ENCODE assay signal across 11 cellular contexts in genomic region chr19:4709440-4710280, GRCh38. TPM values are rescaled to one million over a fixed set of nuclear protein-coding genes. Genes with fewer than 3 reads are reported as not detected.
DNase-seq lines count a peak whose midpoint lies in the region; ATAC-seq and TF ChIP-seq lines count a peak whose summit lies in the region.
"Had no signal": no experiment of that assay in that cellular context is flagged by ENCODE, and none has a peak within 500 bp of the region (broad histone marks: within the 10 kb centered on the region; RNA-seq: fewer than 3 reads in every experiment).

No MANE protein-coding gene starts in this region.

- H3K4me3 Mint-ChIP-seq in T-helper 1 cell treated with Interleukin-12 subunit alpha and Interleukin-12 subunit beta and Interleukin-4 antibody, amounts not matched to agents 30 μg/mL and 1 μg/mL, for 36 hours, result no peak overlapping the region
- no peak overlapping the region for H3K4me3 Mint-ChIP-seq in stimulated activated naive CD8-positive, alpha-beta T cell treated with anti-CD3 and anti-CD28 coated beads, Interleukin-15, amount 100 ng/mL, for 72 hours

- ATAC-seq in left lobe of liver, result peak; percentile 50
- no peak for ATAC-seq in stimulated activated naive CD8-positive, alpha-beta T cell treated with anti-CD3 and anti-CD28 coated beads, Interleukin-15, amount 100 ng/mL, for 72 hours
- no peak for ATAC-seq in GM19023 (IDR thresholded peaks at IDR 0.05; ENCODE audit: unreplicated experiment)
- ATAC-seq: esophagus mucosa had no signal

- peak overlapping the region; percentile 21 for H3K27ac Mint-ChIP-seq in T-helper 1 cell treated with Interleukin-12 subunit alpha and Interleukin-12 subunit beta and Interleukin-4 antibody, amounts not matched to agents 30 μg/mL and 1 μg/mL, for 36 hours
- H3K27ac Mint-ChIP-seq in stimulated activated naive CD8-positive, alpha-beta T cell treated with anti-CD3 and anti-CD28 coated beads, Interleukin-15, amount 100 ng/mL, for 72 hours, result peak overlapping the region; percentile 72 to 76

- H3K36me3 Mint-ChIP-seq in T-helper 1 cell treated with Interleukin-12 subunit alpha and Interleukin-12 subunit beta and Interleukin-4 antibody, amounts not matched to agents 30 μg/mL and 1 μg/mL, for 36 hours (ENCODE audit: low read depth), result peaks cover 15% of the 10 kb centered on the region

- no peak for DNase-seq in T-helper 1 cell
- DNase-seq in astrocyte of the spinal cord (ENCODE audit: low read depth, low spot score), result peak; percentile 11
- peak; percentile 91 for DNase-seq in left lobe of liver (ENCODE audit: low spot score)
- DNase-seq in stimulated activated naive CD8-positive, alpha-beta T cell treated with anti-CD3 and anti-CD28 coated beads, Interleukin-15, amount 100 ng/mL, for 72 hours, result no peak
- DNase-seq in COLO829 (ENCODE audit: low spot score), result no peak
- no peak for DNase-seq in stimulated activated CD4-positive, alpha-beta T cell treated with anti-CD3 and anti-CD28 coated beads, Interleukin-12 subunit alpha, Interleukin-12 subunit beta, amount 100 ng/mL, for 4 hours
- DNase-seq: 8988T, left cardiac atrium had no signal

- in situ Hi-C loops in astrocyte of the spinal cord (cut with HindIII; ENCODE audit: low sequenced_read_pairs), result no loop called here

- H3K4me3 ChIP-seq in astrocyte of the spinal cord (ENCODE audit: low read depth, low read length), result no peak overlapping the region

- no peaks in the 10 kb centered on the region for H3K27me3 Mint-ChIP-seq in T-helper 1 cell treated with Interleukin-12 subunit alpha and Interleukin-12 subunit beta and Interleukin-4 antibody, amounts not matched to agents 30 μg/mL and 1 μg/mL, for 36 hours (ENCODE audit: low read depth)
- H3K27me3 Mint-ChIP-seq in stimulated activated naive CD8-positive, alpha-beta T cell treated with anti-CD3 and anti-CD28 coated beads, Interleukin-15, amount 100 ng/mL, for 72 hours, result no peaks in the 10 kb centered on the region

- H3K9me3 Mint-ChIP-seq in T-helper 1 cell treated with Interleukin-12 subunit alpha and Interleukin-12 subunit beta and Interleukin-4 antibody, amounts not matched to agents 30 μg/mL and 1 μg/mL, for 36 hours, result no peaks in the 10 kb centered on the region
- no peaks in the 10 kb centered on the region for H3K9me3 Mint-ChIP-seq in stimulated activated naive CD8-positive, alpha-beta T cell treated with anti-CD3 and anti-CD28 coated beads, Interleukin-15, amount 100 ng/mL, for 72 hours

- H3K4me1 Mint-ChIP-seq in T-helper 1 cell treated with Interleukin-12 subunit alpha and Interleukin-12 subunit beta and Interleukin-4 antibody, amounts not matched to agents 30 μg/mL and 1 μg/mL, for 36 hours (ENCODE audit: low read depth), result peaks cover 5% of the 10 kb centered on the region
- peaks cover 22% of the 10 kb centered on the region for H3K4me1 Mint-ChIP-seq in stimulated activated naive CD8-positive, alpha-beta T cell treated with anti-CD3 and anti-CD28 coated beads, Interleukin-15, amount 100 ng/mL, for 72 hours

- TF ChIP-seq CTCF in astrocyte of the spinal cord (IDR thresholded peaks at IDR 0.05; ENCODE audit: low read depth, low read length), result no peak

RNA-seq across cellular contexts. Expression of gene DPP9, which starts 14.0 kb away (rescaled TPM):
- total RNA-seq in left lobe of liver, result 61.3 TPM

RNA-seq across cellular contexts. Expression of gene MYDGF, which starts 39.5 kb away (rescaled TPM):
- total RNA-seq in left lobe of liver, result 85.4 TPM

Comparison
In these comparisons a context has a peak if more than half of its experiments do, and no peak if none do; other contexts are left out.
1. DNase-seq: peak in astrocyte of the spinal cord (single experiment) and left lobe of liver (single experiment); none in T-helper 1 cell (0 of 5), stimulated activated naive CD8-positive, alpha-beta T cell treated with anti-CD3 and anti-CD28 coated beads, Interleukin-15, amount 100 ng/mL, for 72 hours (0 of 2), COLO829 (single experiment) and stimulated activated CD4-positive, alpha-beta T cell treated with anti-CD3 and anti-CD28 coated beads, Interleukin-12 subunit alpha, Interleukin-12 subunit beta, amount 100 ng/mL, for 4 hours (single experiment).